Comparison of ENCODE assay signal across 24 cellular contexts in genomic region chr10:126006906-126007305, GRCh38.
"Had no signal": no experiment of that assay in that cellular context is flagged by ENCODE, and none has a peak within 500 bp of the region (broad histone marks: within the 10 kb centered on the region; RNA-seq: fewer than 3 reads in every experiment).

No MANE protein-coding gene starts in this region.

- H3K27me3 ChIP-seq: esophagus squamous epithelium, spleen, tibial nerve had no signal

- DNase-seq: activated CD4-positive, alpha-beta T cell treated with anti-CD3 and anti-CD28 coated beads for 48 hours; activated CD4-positive, alpha-beta T cell treated with anti-CD3 and anti-CD28 coated beads, Interleukin-2, amount 50 U/mL, for 48 hours; activated CD8-positive, alpha-beta memory T cell treated with anti-CD3 and anti-CD28 coated beads, Interleukin-2, amount 50 U/mL, for 48 hours; activated gamma-delta T cell; activated naive CD8-positive, alpha-beta T cell treated with anti-CD3 and anti-CD28 coated beads, Interleukin-2, amount 50 U/mL, for 24 hours; activated T-cell treated with anti-CD3 and anti-CD28 coated beads, Interleukin-2, amount 50 U/mL, for 24 hours; amygdala; endodermal cell; esophagus squamous epithelium; islet precursor cell; left cardiac atrium; left ventricle myocardium superior; mucosa of descending colon; right cardiac atrium; stimulated activated naive CD4-positive, alpha-beta T cell treated with Interleukin-2 at 50 U/mL for 16 hours; T1000; WERI-Rb-1 had no signal

- H3K4me3 Mint-ChIP-seq: activated naive CD4-positive, alpha-beta T cell treated with anti-CD3 and anti-CD28 coated beads, Interleukin-2, amount 50 U/mL, for 24 hours; activated naive CD8-positive, alpha-beta T cell treated with anti-CD3 and anti-CD28 coated beads, Interleukin-2, amount 50 U/mL, for 24 hours; activated T-cell treated with anti-CD3 and anti-CD28 coated beads, Interleukin-2, amount 50 U/mL, for 24 hours; central memory CD8-positive, alpha-beta T cell; dendritic cell treated with granulocyte-macrophage colony-stimulating factor and Interleukin-4, amounts not matched to agents 40 ng/mL and 50 ng/mL, for 4 days; endodermal cell; natural killer cell treated with Interleukin-12 subunit alpha and Interleukin-12 subunit beta and Interleukin-15 and Interleukin-18, amount 100 ng/mL, for 72 hours had no signal

- H3K9me3 Mint-ChIP-seq: activated naive CD4-positive, alpha-beta T cell treated with anti-CD3 and anti-CD28 coated beads, Interleukin-2, amount 50 U/mL, for 24 hours; activated naive CD8-positive, alpha-beta T cell treated with anti-CD3 and anti-CD28 coated beads, Interleukin-2, amount 50 U/mL, for 24 hours; activated T-cell treated with anti-CD3 and anti-CD28 coated beads, Interleukin-2, amount 50 U/mL, for 24 hours; central memory CD8-positive, alpha-beta T cell; dendritic cell treated with granulocyte-macrophage colony-stimulating factor and Interleukin-4, amounts not matched to agents 40 ng/mL and 50 ng/mL, for 4 days; endodermal cell; natural killer cell treated with Interleukin-12 subunit alpha and Interleukin-12 subunit beta and Interleukin-15 and Interleukin-18, amount 100 ng/mL, for 72 hours had no signal

- H3K36me3 Mint-ChIP-seq: activated naive CD4-positive, alpha-beta T cell treated with anti-CD3 and anti-CD28 coated beads, Interleukin-2, amount 50 U/mL, for 24 hours; natural killer cell treated with Interleukin-12 subunit alpha and Interleukin-12 subunit beta and Interleukin-15 and Interleukin-18, amount 100 ng/mL, for 72 hours had no signal

- H3K4me1 ChIP-seq: esophagus squamous epithelium, tibial nerve had no signal

- H3K9me3 ChIP-seq: esophagus squamous epithelium, mucosa of descending colon had no signal

- H3K27me3 Mint-ChIP-seq: activated naive CD8-positive, alpha-beta T cell treated with anti-CD3 and anti-CD28 coated beads, Interleukin-2, amount 50 U/mL, for 24 hours; dendritic cell treated with granulocyte-macrophage colony-stimulating factor and Interleukin-4, amounts not matched to agents 40 ng/mL and 50 ng/mL, for 4 days; natural killer cell treated with Interleukin-12 subunit alpha and Interleukin-12 subunit beta and Interleukin-15 and Interleukin-18, amount 100 ng/mL, for 72 hours had no signal

- H3K27ac Mint-ChIP-seq: activated naive CD4-positive, alpha-beta T cell treated with anti-CD3 and anti-CD28 coated beads, Interleukin-2, amount 50 U/mL, for 24 hours; activated naive CD8-positive, alpha-beta T cell treated with anti-CD3 and anti-CD28 coated beads, Interleukin-2, amount 50 U/mL, for 24 hours; activated T-cell treated with anti-CD3 and anti-CD28 coated beads, Interleukin-2, amount 50 U/mL, for 24 hours; dendritic cell treated with granulocyte-macrophage colony-stimulating factor and Interleukin-4, amounts not matched to agents 40 ng/mL and 50 ng/mL, for 4 days; endodermal cell; natural killer cell treated with Interleukin-12 subunit alpha and Interleukin-12 subunit beta and Interleukin-15 and Interleukin-18, amount 100 ng/mL, for 72 hours had no signal

- H3K36me3 ChIP-seq: esophagus squamous epithelium, spleen, tibial nerve, WERI-Rb-1 had no signal

- H3K4me1 Mint-ChIP-seq: activated naive CD4-positive, alpha-beta T cell treated with anti-CD3 and anti-CD28 coated beads, Interleukin-2, amount 50 U/mL, for 24 hours; activated naive CD8-positive, alpha-beta T cell treated with anti-CD3 and anti-CD28 coated beads, Interleukin-2, amount 50 U/mL, for 24 hours; central memory CD8-positive, alpha-beta T cell; endodermal cell had no signal

- H3K4me3 ChIP-seq: esophagus squamous epithelium, mucosa of descending colon, spleen, tibial nerve had no signal

- ATAC-seq: activated CD4-positive, CD25-positive, alpha-beta regulatory T cell treated with anti-CD3 and anti-CD28 coated beads, Interleukin-2, amount 50 U/mL, for 24 hours; activated naive CD8-positive, alpha-beta T cell treated with anti-CD3 and anti-CD28 coated beads, Interleukin-2, amount 50 U/mL, for 24 hours; left cardiac atrium; left ventricle myocardium superior; mucosa of descending colon; natural killer cell treated with Interleukin-12 subunit alpha and Interleukin-12 subunit beta and Interleukin-15 and Interleukin-18, amount 100 ng/mL, for 72 hours; right cardiac atrium had no signal

- H3K27ac ChIP-seq: esophagus squamous epithelium, spleen, tibial nerve, WERI-Rb-1 had no signal
